Comparison of ENCODE assay signal across 8 cellular contexts in genomic region chr3:49469037-49469875, GRCh38. TPM values are rescaled to one million over a fixed set of nuclear protein-coding genes. Genes with fewer than 3 reads are reported as not detected.
A peak's percentile ranks its signal among the peaks of the same experiment; 100 is the strongest.
DNase-seq lines count a peak whose midpoint lies in the region; ATAC-seq and TF ChIP-seq lines count a peak whose summit lies in the region.

No MANE protein-coding gene starts in this region.

- H3K27me3 ChIP-seq in GM23338 (ENCODE audit: insufficient read depth) = no peaks in the 10 kb centered on the region
- H3K27me3 ChIP-seq in subcutaneous abdominal adipose tissue (ENCODE audit: control insufficient read depth in 5 of 5, insufficient read depth in 4 of 5, low read length in 5 of 5) = no peaks in the 10 kb centered on the region

- DNase-seq in GM23338 (ENCODE audit: low spot score) (peak; percentile 94), RWPE1 (ENCODE audit: low spot score) (peak; percentile 62), ecto neural progenitor cell (ENCODE audit: low spot score) (peak; percentile 87), lower leg skin (ENCODE audit: low spot score in 2 of 2) (peak; percentile 59 to 93), NCI-H1048 (lab: John Stamatoyannopoulos, UW) (no peak)
- no peak for DNase-seq in effector CD4-positive, alpha-beta T cell

- H3K4me3 ChIP-seq in GM23338 = peak overlapping the region; percentile 57
- H3K4me3 ChIP-seq in lower leg skin (ENCODE audit: low read depth, poor library complexity, severe bottlenecking) = peak overlapping the region; percentile 22
- H3K4me3 ChIP-seq in subcutaneous abdominal adipose tissue (ENCODE audit: low read depth in 1 of 5, low read length in 5 of 5) = peak overlapping the region; percentile 62 to 85 (median 68)

- H3K27ac ChIP-seq in C4-2B (peak overlapping the region; percentile 91), GM23338 (ENCODE audit: low read depth) (peak overlapping the region; percentile 99), RWPE1 (peak overlapping the region; percentile 100), subcutaneous abdominal adipose tissue (ENCODE audit: low read depth, low read length) (peak overlapping the region; percentile 95)

- H3K4me1 ChIP-seq in GM23338 (ENCODE audit: insufficient read depth) = peaks cover 25% of the 10 kb centered on the region
- H3K4me1 ChIP-seq in subcutaneous abdominal adipose tissue (ENCODE audit: control insufficient read depth in 5 of 5, insufficient read depth in 5 of 5, low read length in 5 of 5) = peaks cover 5 to 31% (median 27%) of the 10 kb centered on the region in 5 donors

- peaks cover 14% of the 10 kb centered on the region for H3F3A ChIP-seq in GM23338 (replicated peaks; ENCODE audit: low read depth)

- H3K4me3 Mint-ChIP-seq in GM23338 = peak overlapping the region; percentile 81

- H3K36me3 Mint-ChIP-seq in GM23338 (ENCODE audit: low read depth) = peaks cover 26% of the 10 kb centered on the region

- peaks cover 22% of the 10 kb centered on the region for H3K27me3 Mint-ChIP-seq in GM23338 (ENCODE audit: insufficient read depth, low read depth, poor library complexity)

- peaks cover 24% of the 10 kb centered on the region for H3K4me1 Mint-ChIP-seq in GM23338

- peak overlapping the region; percentile 30 to 86 (median 81) for H3K9ac ChIP-seq in subcutaneous abdominal adipose tissue (ENCODE audit: low read length in 5 of 5)

- ATAC-seq in GM23338 = peak; percentile 50

- H4K20me1 ChIP-seq in GM23338 (replicated peaks; ENCODE audit: insufficient read depth) = peaks cover 4% of the 10 kb centered on the region; the same call in 1 of the 2 replicates

- 10 to 14% methylated on average over 20 to 22 of the region's 22 CpGs for WGBS in lower leg skin, 2 donors

- CTCF ChIA-PET in RWPE1 (lab: Yijun Ruan, JAX) = interaction anchor here (1.1 kb wide), 1 partner anchor 20 kb away, joined by 3 read pairs; no protein-coding TSS in a partner anchor

- intact Hi-C loops in lower leg skin (cut with DNase I; ENCODE audit: low total_unique reads) = no loop called here

- peak overlapping the region; percentile 99 for H3K27ac Mint-ChIP-seq in GM23338

- H3K9me3 Mint-ChIP-seq in GM23338 = no peaks in the 10 kb centered on the region

- H2AFZ ChIP-seq in GM23338 = 0 out of 2 replicates have a peak overlapping the region, but pooled peaks have one; percentile 9

- H3K36me3 ChIP-seq in GM23338 (ENCODE audit: insufficient read depth) = no peaks in the 10 kb centered on the region
- H3K36me3 ChIP-seq in subcutaneous abdominal adipose tissue (ENCODE audit: control insufficient read depth in 5 of 5, insufficient read depth in 5 of 5, low read length in 5 of 5) = no peaks in the 10 kb centered on the region

- TF ChIP-seq CTCF in C4-2B (conservative IDR thresholded peaks at IDR 0.05) (no peak), GM23338 (conservative IDR thresholded peaks at IDR 0.05; ENCODE audit: low read depth in 2 of 2) (no peak), RWPE1 (conservative IDR thresholded peaks at IDR 0.05; ENCODE audit: low read depth) (no peak), lower leg skin (IDR thresholded peaks at IDR 0.05) (no peak)

- peaks cover 37% of the 10 kb centered on the region for H3K79me2 ChIP-seq in GM23338 (replicated peaks; ENCODE audit: insufficient read depth)

- H3K9me2 ChIP-seq in GM23338 (ENCODE audit: insufficient read depth) = no peaks in the 10 kb centered on the region

- peak overlapping the region; percentile 80 for H3K4me2 ChIP-seq in GM23338

- TF ChIP-seq POLR2A in lower leg skin (IDR thresholded peaks at IDR 0.05) = no peak

- no peaks in the 10 kb centered on the region for H3K9me3 ChIP-seq in subcutaneous abdominal adipose tissue (ENCODE audit: control insufficient read depth in 5 of 5, low read length in 5 of 5)

- POLR2A ChIA-PET in RWPE1 (lab: Yijun Ruan, JAX; ENCODE audit: low non-redundant PET) = interaction anchor here (0.6 to 1.8 kb wide), 4 partner anchors 9 to 211 kb away, joined by 3 to 7 read pairs (median 4); partner anchors contain the start of gene RHOA

TF ChIP-seq in GM23338, 12 proteins besides CTCF, POLR2A, EP300 and RAD21 (continues in another document):
- TF ChIP-seq NANOG (IDR thresholded peaks at IDR 0.05; ENCODE audit: borderline replicate concordance) (no peak), POLR2AphosphoS5 (IDR thresholded peaks at IDR 0.05; ENCODE audit: low read depth) (no peak), CREB1 (CRISPR knock-in tag; IDR thresholded peaks at IDR 0.05; ENCODE audit: low read depth) (no peak), ZNF114 (CRISPR knock-in tag; IDR thresholded peaks at IDR 0.05) (no peak), EZH2phosphoT487 (IDR thresholded peaks at IDR 0.05; ENCODE audit: unreplicated experiment) (no peak), STAT1 (IDR thresholded peaks at IDR 0.05; ENCODE audit: unreplicated experiment) (no peak)
- TF ChIP-seq, protein P1, sequence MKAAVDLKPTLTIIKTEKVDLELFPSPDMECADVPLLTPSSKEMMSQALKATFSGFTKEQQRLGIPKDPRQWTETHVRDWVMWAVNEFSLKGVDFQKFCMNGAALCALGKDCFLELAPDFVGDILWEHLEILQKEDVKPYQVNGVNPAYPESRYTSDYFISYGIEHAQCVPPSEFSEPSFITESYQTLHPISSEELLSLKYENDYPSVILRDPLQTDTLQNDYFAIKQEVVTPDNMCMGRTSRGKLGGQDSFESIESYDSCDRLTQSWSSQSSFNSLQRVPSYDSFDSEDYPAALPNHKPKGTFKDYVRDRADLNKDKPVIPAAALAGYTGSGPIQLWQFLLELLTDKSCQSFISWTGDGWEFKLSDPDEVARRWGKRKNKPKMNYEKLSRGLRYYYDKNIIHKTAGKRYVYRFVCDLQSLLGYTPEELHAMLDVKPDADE (IDR thresholded peaks at IDR 0.05) = no peak

RNA-seq across cellular contexts. Expression of gene DAG1, which starts 0.8 kb away (rescaled TPM):
- total RNA-seq in GM23338 (2014; rRNA removed; shearing (Covaris generic)) = 152 and 167 TPM in 2 replicates
- polyA plus RNA-seq in GM23338 (2016; fragmentation: Nextera tagmentation; extraction: Ambion mirVana) = 29.6 and 29.9 TPM in 2 replicates
- total RNA-seq in lower leg skin = 10 to 100 TPM; 43.0 to 88.0 (median 65.5) TPM

RNA-seq across cellular contexts. Expression of gene NICN1, which starts 40.1 kb away (rescaled TPM):
- 5.9 and 7.3 TPM in 2 replicates for total RNA-seq in GM23338 (2014; rRNA removed; shearing (Covaris generic))
- polyA plus RNA-seq in GM23338 (2016; fragmentation: Nextera tagmentation; extraction: Ambion mirVana) = 2.8 and 4.2 TPM in 2 replicates
- total RNA-seq in lower leg skin = 1 to 10 TPM; 3.4 to 6.7 (median 5.9) TPM

RNA-seq across cellular contexts. Expression of gene AMT, which starts 47.0 kb away (rescaled TPM):
- 32.8 and 39.9 TPM in 2 replicates for total RNA-seq in GM23338 (2014; rRNA removed; shearing (Covaris generic))
- 34.1 and 35.6 TPM in 2 replicates for polyA plus RNA-seq in GM23338 (2016; fragmentation: Nextera tagmentation; extraction: Ambion mirVana)
- total RNA-seq in lower leg skin = 1 to 10 TPM; 1.8 to 9.3 (median 5.4) TPM

RNA-seq across cellular contexts. Expression of gene TCTA, which starts 57.0 kb away (rescaled TPM):
- 5.0 and 9.7 TPM in 2 replicates for total RNA-seq in GM23338 (2014; rRNA removed; shearing (Covaris generic))
- polyA plus RNA-seq in GM23338 (2016; fragmentation: Nextera tagmentation; extraction: Ambion mirVana) = 3.9 and 4.0 TPM in 2 replicates
- total RNA-seq in lower leg skin = 10 to 100 TPM in 3 of 4 donors, 1 to 10 TPM in 1; 6.6 to 26.4 (median 14.1) TPM

RNA-seq across cellular contexts. Expression of gene RHOA, which starts 57.5 kb away (rescaled TPM):
- total RNA-seq in GM23338 (2014; rRNA removed; shearing (Covaris generic)) = 373 and 421 TPM in 2 replicates
- polyA plus RNA-seq in GM23338 (2016; fragmentation: Nextera tagmentation; extraction: Ambion mirVana) = 234 and 248 TPM in 2 replicates
- total RNA-seq in lower leg skin = 100 to 1,000 TPM; 266 to 511 (median 312) TPM

Comparison
In these comparisons a context has a peak if more than half of its experiments do, and no peak if none do; other contexts are left out.
1. DNase-seq: peak in GM23338 (single experiment), RWPE1 (single experiment), ecto neural progenitor cell (single experiment) and lower leg skin (2 of 2); none in NCI-H1048 (single experiment) and effector CD4-positive, alpha-beta T cell (single experiment).
2. Peak in every context shown above with its lines, with median percentiles within 50 percentile points of each other: H3K27ac ChIP-seq and H3K4me3 ChIP-seq.